Comparison of ENCODE assay signal across 22 cellular contexts in genomic region chr4:5168891-5169290, GRCh38.
DNase-seq lines count a peak whose midpoint lies in the region; ATAC-seq and TF ChIP-seq lines count a peak whose summit lies in the region.
"Had no signal": no experiment of that assay in that cellular context is flagged by ENCODE, and none has a peak within 500 bp of the region (broad histone marks: within the 10 kb centered on the region; RNA-seq: fewer than 3 reads in every experiment).

No MANE protein-coding gene starts in this region.

- H3K27ac ChIP-seq in esophagus muscularis mucosa (replicated peaks in 1 of 4), result no peak overlapping the region
- no peak overlapping the region for H3K27ac ChIP-seq in prostate gland
- no peak overlapping the region for H3K27ac ChIP-seq in dorsolateral prefrontal cortex
- H3K27ac ChIP-seq: A549; BLaER1 treated with 17β-estradiol and CSF1 and Interleukin-3, amounts not matched to agents 10 nM and 100 nM; GM23248 had no signal

- H3K27ac Mint-ChIP-seq in osteocyte (ENCODE audit: unreplicated experiment), result no peak overlapping the region
- H3K27ac Mint-ChIP-seq: CD14-positive monocyte; CD4-positive, alpha-beta T cell had no signal

- ATAC-seq in GM19397 (IDR thresholded peaks at IDR 0.05; ENCODE audit: unreplicated experiment), result no peak
- ATAC-seq: A549, HCT116 had no signal

- intact Hi-C loops in esophagus muscularis mucosa (cut with DNase I) (no loop called here), prostate gland (cut with DNase I) (no loop called here), dorsolateral prefrontal cortex (cut with DNase I) (no loop called here)

- H3K9me3 Mint-ChIP-seq in osteocyte (ENCODE audit: unreplicated experiment), result peaks cover 6% of the 10 kb centered on the region
- H3K9me3 Mint-ChIP-seq: CD4-positive, alpha-beta T cell had no signal

- H3K4me3 ChIP-seq in esophagus muscularis mucosa, result no peak overlapping the region
- H3K4me3 ChIP-seq in prostate gland, result no peak overlapping the region
- H3K4me3 ChIP-seq in dorsolateral prefrontal cortex, result no peak overlapping the region
- H3K4me3 ChIP-seq: A549; BLaER1 treated with 17β-estradiol and CSF1 and Interleukin-3, amounts not matched to agents 10 nM and 100 nM; GM23248 had no signal

- H3K36me3 ChIP-seq in esophagus muscularis mucosa (no peaks in the 10 kb centered on the region), prostate gland (no peaks in the 10 kb centered on the region)
- H3K36me3 ChIP-seq: BE2C had no signal

- peaks cover 15% of the 10 kb centered on the region for H3K36me3 Mint-ChIP-seq in osteocyte (ENCODE audit: unreplicated experiment)

- TF ChIP-seq EP300 in esophagus muscularis mucosa (IDR thresholded peaks at IDR 0.05), result no peak

- H3K4me1 ChIP-seq in esophagus muscularis mucosa, result no peaks in the 10 kb centered on the region
- no peaks in the 10 kb centered on the region for H3K4me1 ChIP-seq in prostate gland (replicated peaks)
- H3K4me1 ChIP-seq: A549, BE2C had no signal

- H3K27me3 Mint-ChIP-seq in osteocyte (ENCODE audit: unreplicated experiment), result no peaks in the 10 kb centered on the region
- H3K27me3 Mint-ChIP-seq: CD4-positive, alpha-beta T cell had no signal

- H3K4me3 Mint-ChIP-seq in osteocyte (ENCODE audit: unreplicated experiment), result no peak overlapping the region
- H3K4me3 Mint-ChIP-seq: CD14-positive monocyte; CD4-positive, alpha-beta T cell had no signal

- H3K9me3 ChIP-seq in esophagus muscularis mucosa (peaks cover 0 to 6% (median 0%) of the 10 kb centered on the region in 4 donors), prostate gland (no peaks in the 10 kb centered on the region)
- H3K9me3 ChIP-seq: A549, BE2C had no signal

- peaks cover 30% of the 10 kb centered on the region for H3K4me1 Mint-ChIP-seq in osteocyte (ENCODE audit: unreplicated experiment)
- H3K4me1 Mint-ChIP-seq: CD14-positive monocyte had no signal

- TF ChIP-seq POLR2A in esophagus muscularis mucosa (IDR thresholded peaks at IDR 0.05; ENCODE audit: low read depth), result no peak
- TF ChIP-seq POLR2A in prostate gland (IDR thresholded peaks at IDR 0.05), result no peak

- no peaks in the 10 kb centered on the region for H3K27me3 ChIP-seq in esophagus muscularis mucosa
- no peaks in the 10 kb centered on the region for H3K27me3 ChIP-seq in prostate gland (replicated peaks; ENCODE audit: insufficient read depth)
- H3K27me3 ChIP-seq in dorsolateral prefrontal cortex, result no peaks in the 10 kb centered on the region
- H3K27me3 ChIP-seq: BE2C; BLaER1 treated with 17β-estradiol and CSF1 and Interleukin-3, amounts not matched to agents 10 nM and 100 nM had no signal

- WGBS in esophagus muscularis mucosa, result 97% methylated on average over 5 of the region's 5 CpGs
- 94% methylated on average over 5 of the region's 5 CpGs for WGBS in prostate gland

- TF ChIP-seq CTCF in esophagus muscularis mucosa (IDR thresholded peaks at IDR 0.05) (no peak), osteocyte (IDR thresholded peaks at IDR 0.05) (no peak), prostate gland (IDR thresholded peaks at IDR 0.05) (no peak), dorsolateral prefrontal cortex (IDR thresholded peaks at IDR 0.05 in 54 of 56, conservative IDR thresholded peaks at IDR 0.05 in 2 of 56; ENCODE audit: low read depth in 1 of 56, partially characterized antibody in 56 of 56) (no peak)

- peak; percentile 30 for DNase-seq in activated CD8-positive, alpha-beta memory T cell treated with anti-CD3 and anti-CD28 coated beads for 24 hours
- no peak for DNase-seq in activated CD8-positive, alpha-beta memory T cell treated with anti-CD3 and anti-CD28 coated beads, Interleukin-2, amount 50 U/mL, for 4 hours
- peak; percentile 62 for DNase-seq in esophagus muscularis mucosa (ENCODE audit: extremely low spot score)
- peak; percentile 59 for DNase-seq in osteocyte (ENCODE audit: extremely low spot score, unreplicated experiment)
- DNase-seq in prostate gland (ENCODE audit: low spot score), result no peak
- DNase-seq in dorsolateral prefrontal cortex, result no peak
- DNase-seq: 8988T; ACHN; AML-193; BE2C; Calu3; CD4-positive, alpha-beta T cell; COR-L47; DMS153; DND-41; GM23248; H7 had no signal

Comparison
In these comparisons a context has a peak if more than half of its experiments do, and no peak if none do; other contexts are left out.
1. DNase-seq: peak in activated CD8-positive, alpha-beta memory T cell treated with anti-CD3 and anti-CD28 coated beads for 24 hours (single experiment), esophagus muscularis mucosa (single experiment) and osteocyte (single experiment); none in activated CD8-positive, alpha-beta memory T cell treated with anti-CD3 and anti-CD28 coated beads, Interleukin-2, amount 50 U/mL, for 4 hours (single experiment), prostate gland (single experiment) and dorsolateral prefrontal cortex (0 of 10).